Comparison of ENCODE assay signal across 15 cellular contexts in genomic region chr1:88768187-88768586, GRCh38.
"Had no signal": no experiment of that assay in that cellular context is flagged by ENCODE, and none has a peak within 500 bp of the region (broad histone marks: within the 10 kb centered on the region; RNA-seq: fewer than 3 reads in every experiment).

No MANE protein-coding gene starts in this region.

- H3K4me1 ChIP-seq: colonic mucosa, lower lobe of right lung had no signal

- H3K36me3 ChIP-seq: colonic mucosa, ovary had no signal

- ATAC-seq: activated CD4-positive, CD25-positive, alpha-beta regulatory T cell treated with anti-CD3 and anti-CD28 coated beads, Interleukin-2, amount 50 U/mL, for 24 hours; activated CD8-positive, alpha-beta memory T cell treated with anti-CD3 and anti-CD28 coated beads, Interleukin-2, amount 10 ng/mL, durations not matched to agents 7 days and 5 days; lower lobe of right lung; natural killer cell treated with Interleukin-12 subunit alpha and Interleukin-12 subunit beta and Interleukin-15 and Interleukin-18, amount 100 ng/mL, for 72 hours had no signal

- H3K9me3 Mint-ChIP-seq: immature natural killer cell; natural killer cell treated with Interleukin-12 subunit alpha and Interleukin-12 subunit beta and Interleukin-15 and Interleukin-18, amount 100 ng/mL, for 72 hours; stimulated activated naive CD8-positive, alpha-beta T cell treated with anti-CD3 and anti-CD28 coated beads, Interleukin-15, Interleukin-2, amounts not matched to agents 100 ng/mL and 50 ng/mL, for 24 hours had no signal

- H3K4me3 ChIP-seq: colonic mucosa, lower lobe of right lung, ovary had no signal

- H3K27me3 Mint-ChIP-seq: activated CD8-positive, alpha-beta memory T cell treated with anti-CD3 and anti-CD28 coated beads, Interleukin-2, amount 10 ng/mL, durations not matched to agents 7 days and 5 days; natural killer cell treated with Interleukin-12 subunit alpha and Interleukin-12 subunit beta and Interleukin-15 and Interleukin-18, amount 100 ng/mL, for 72 hours; stimulated activated naive CD8-positive, alpha-beta T cell treated with anti-CD3 and anti-CD28 coated beads, Interleukin-15, Interleukin-2, amounts not matched to agents 100 ng/mL and 50 ng/mL, for 24 hours had no signal

- DNase-seq: activated CD4-positive, alpha-beta T cell treated with anti-CD3 and anti-CD28 coated beads, Interleukin-2, amount 50 U/mL, for 48 hours; activated CD8-positive, alpha-beta memory T cell treated with anti-CD3 and anti-CD28 coated beads, Interleukin-2, amount 10 ng/mL, durations not matched to agents 7 days and 5 days; activated naive CD4-positive, alpha-beta T cell; activated T-cell treated with anti-CD3 and anti-CD28 coated beads, Interleukin-2, amount 50 U/mL, for 48 hours; caudate nucleus; colonic mucosa; effector CD4-positive, alpha-beta T cell; immature natural killer cell; lower lobe of right lung; ovary; stimulated activated CD4-positive, alpha-beta T cell treated with anti-CD3 and anti-CD28 coated beads, Interleukin-2, amount 100 ng/mL, for 48 hours; T-helper 2 cell had no signal

- H3K27me3 ChIP-seq: colonic mucosa, ovary had no signal

- H3K9me3 ChIP-seq: colonic mucosa, lower lobe of right lung, ovary had no signal

- H3K36me3 Mint-ChIP-seq: natural killer cell treated with Interleukin-12 subunit alpha and Interleukin-12 subunit beta and Interleukin-15 and Interleukin-18, amount 100 ng/mL, for 72 hours had no signal

- H3K27ac ChIP-seq: colonic mucosa, lower lobe of right lung, ovary had no signal

- H3K27ac Mint-ChIP-seq: activated CD8-positive, alpha-beta memory T cell treated with anti-CD3 and anti-CD28 coated beads, Interleukin-2, amount 10 ng/mL, durations not matched to agents 7 days and 5 days; natural killer cell treated with Interleukin-12 subunit alpha and Interleukin-12 subunit beta and Interleukin-15 and Interleukin-18, amount 100 ng/mL, for 72 hours had no signal

- H3K4me3 Mint-ChIP-seq: activated CD8-positive, alpha-beta memory T cell treated with anti-CD3 and anti-CD28 coated beads, Interleukin-2, amount 10 ng/mL, durations not matched to agents 7 days and 5 days; immature natural killer cell; natural killer cell treated with Interleukin-12 subunit alpha and Interleukin-12 subunit beta and Interleukin-15 and Interleukin-18, amount 100 ng/mL, for 72 hours; stimulated activated naive CD8-positive, alpha-beta T cell treated with anti-CD3 and anti-CD28 coated beads, Interleukin-15, Interleukin-2, amounts not matched to agents 100 ng/mL and 50 ng/mL, for 24 hours had no signal
